21 cellular contexts compared by ENCODE assay signal in the genomic region with DNA sequence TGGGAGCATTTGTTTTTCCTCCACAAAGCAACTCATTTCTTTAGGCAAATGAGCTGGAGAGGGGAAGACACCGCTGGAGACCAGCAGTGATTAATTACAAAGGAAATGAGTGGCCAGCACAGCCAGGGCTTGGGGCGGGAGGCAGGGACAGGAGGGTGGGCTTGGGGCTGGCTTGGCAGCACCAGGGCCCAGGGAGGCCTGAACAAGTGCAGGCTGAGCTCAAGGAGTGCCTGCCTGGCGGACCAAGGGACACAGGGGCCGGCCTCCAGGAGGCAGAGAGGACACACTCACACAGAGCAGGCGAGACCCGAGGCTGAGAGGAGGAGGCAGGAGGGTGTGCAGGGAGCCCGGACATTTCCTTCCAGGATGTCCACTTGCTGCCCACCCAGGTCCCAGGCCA.
DNase-seq lines count a peak whose midpoint lies in the region; ATAC-seq and TF ChIP-seq lines count a peak whose summit lies in the region.
"Had no signal": no experiment of that assay in that cellular context is flagged by ENCODE, and none has a peak within 500 bp of the region (broad histone marks: within the 10 kb centered on the region; RNA-seq: fewer than 3 reads in every experiment).

No MANE protein-coding gene starts in this region.

- no peak overlapping the region for H3K4me3 Mint-ChIP-seq in endodermal cell
- H3K4me3 Mint-ChIP-seq in neural progenitor cell: no peak overlapping the region
- H3K4me3 Mint-ChIP-seq: CD8-positive, alpha-beta T cell had no signal

- no peaks in the 10 kb centered on the region for H4K20me1 ChIP-seq in neural progenitor cell (ENCODE audit: low read depth)

- H3K9me3 ChIP-seq in right atrium auricular region (no peaks in the 10 kb centered on the region), endodermal cell (ENCODE audit: control insufficient read depth, low read length) (no peaks in the 10 kb centered on the region), neural progenitor cell (ENCODE audit: low read depth) (no peaks in the 10 kb centered on the region), ascending aorta (no peaks in the 10 kb centered on the region)

- ATAC-seq in Right ventricle myocardium inferior: no peak
- no peak for ATAC-seq in HG03045 (IDR thresholded peaks at IDR 0.05; ENCODE audit: unreplicated experiment)
- ATAC-seq: CD8-positive, alpha-beta T cell had no signal

- H2AFZ ChIP-seq in neural progenitor cell (replicated peaks): peak overlapping the region; percentile 78
- H2AFZ ChIP-seq: GM23248 had no signal

- DNase-seq in right atrium auricular region (ENCODE audit: low spot score): no peak
- DNase-seq in Right ventricle myocardium inferior (ENCODE audit: missing footprints): no peak
- peak; percentile 60 for DNase-seq in endodermal cell
- DNase-seq in neural progenitor cell (ENCODE audit: low spot score): peak; percentile 36
- no peak for DNase-seq in activated CD4-positive, alpha-beta T cell treated with anti-CD3 and anti-CD28 coated beads, Interleukin-2, amount 50 U/mL, for 4 hours
- DNase-seq in NCI-H2227 treated with DMSO at 0.1 percent for 48 hours (lab: John Stamatoyannopoulos, UW): no peak
- DNase-seq in ascending aorta (ENCODE audit: low spot score in 2 of 2): no peak
- DNase-seq: AML-193; C1 segment of cervical spinal cord; CD8-positive, alpha-beta T cell; DND-41; GM23248; Karpas-422; MV-4-11; NCI-H1105 treated with DMSO at 0.1 percent for 48 hours; NCI-H1694; NCI-H2081 treated with DMSO at 0.1 percent for 48 hours; NCI-H2171 treated with DMSO at 0.1 percent for 48 hours; NCI-H446; NK-92 treated with Interleukin-12 subunit alpha and Interleukin-12 subunit beta, amount 100 ng/mL, for 24 hours had no signal

- H3K27me3 Mint-ChIP-seq in endodermal cell (ENCODE audit: insufficient read depth) (no peaks in the 10 kb centered on the region), neural progenitor cell (ENCODE audit: insufficient read depth, low read depth) (peaks cover 2% of the 10 kb centered on the region)

- intact Hi-C loops in Right ventricle myocardium inferior (cut with DNase I): loop anchor here (5.0 kb wide), 1 partner anchor 136 kb away; no protein-coding TSS in a partner anchor
- intact Hi-C loops in ascending aorta (cut with DNase I): no loop called here

- H3K4me3 ChIP-seq in right atrium auricular region: no peak overlapping the region
- H3K4me3 ChIP-seq in endodermal cell (ENCODE audit: low read length): no peak overlapping the region
- no peak overlapping the region for H3K4me3 ChIP-seq in neural progenitor cell
- H3K4me3 ChIP-seq in ascending aorta: no peak overlapping the region
- H3K4me3 ChIP-seq: GM23248 had no signal

- H3K4me1 ChIP-seq in right atrium auricular region (peaks cover 0 to 47% of the 10 kb centered on the region in 2 donors), endodermal cell (ENCODE audit: control insufficient read depth, insufficient read depth, low read length) (peaks cover 4% of the 10 kb centered on the region), neural progenitor cell (peaks cover 42% of the 10 kb centered on the region), ascending aorta (peaks cover 0 to 7% of the 10 kb centered on the region in 2 donors)

- no peaks in the 10 kb centered on the region for H3K79me2 ChIP-seq in neural progenitor cell (ENCODE audit: low read depth)

- no peak overlapping the region for H3K9ac ChIP-seq in endodermal cell (ENCODE audit: extremely low read depth, low read length, poor library complexity, severe bottlenecking)
- no peak overlapping the region for H3K9ac ChIP-seq in neural progenitor cell
- H3K9ac ChIP-seq: GM23248 had no signal

- peaks cover 19% of the 10 kb centered on the region for H3F3A ChIP-seq in neural progenitor cell (ENCODE audit: low read depth)

- H3K27ac Mint-ChIP-seq in endodermal cell (peak overlapping the region; percentile 55), neural progenitor cell (no peak overlapping the region)
- H3K27ac Mint-ChIP-seq: CD8-positive, alpha-beta T cell had no signal

- TF ChIP-seq CTCF in right atrium auricular region (IDR thresholded peaks at IDR 0.05) (no peak), endodermal cell (conservative IDR thresholded peaks at IDR 0.05) (no peak), neural progenitor cell (IDR thresholded peaks at IDR 0.05) (no peak), ascending aorta (IDR thresholded peaks at IDR 0.05) (no peak)

- peaks cover 27% of the 10 kb centered on the region for H3K4me1 Mint-ChIP-seq in endodermal cell
- peaks cover 48% of the 10 kb centered on the region for H3K4me1 Mint-ChIP-seq in neural progenitor cell

- no peaks in the 10 kb centered on the region for H3K9me3 Mint-ChIP-seq in endodermal cell
- H3K9me3 Mint-ChIP-seq in neural progenitor cell: no peaks in the 10 kb centered on the region
- H3K9me3 Mint-ChIP-seq: CD8-positive, alpha-beta T cell had no signal

- WGBS in endodermal cell (ENCODE audit: insufficient coverage in 1 of 2, insufficient read length in 1 of 2), 2 experiments: 0 to 74% methylated on average over 1 to 7 of the region's 7 CpGs

- H3K27ac ChIP-seq in right atrium auricular region (peak overlapping the region; percentile 4 to 80), endodermal cell (ENCODE audit: low read depth, low read length) (peak overlapping the region; percentile 49), neural progenitor cell (peak overlapping the region; percentile 71), ascending aorta (no peak overlapping the region)
- H3K27ac ChIP-seq: GM23248 had no signal

- H3K36me3 ChIP-seq in right atrium auricular region: no peaks in the 10 kb centered on the region
- H3K36me3 ChIP-seq in endodermal cell (ENCODE audit: control insufficient read depth, insufficient read depth, low read length): no peaks in the 10 kb centered on the region
- H3K36me3 ChIP-seq in neural progenitor cell: no peaks in the 10 kb centered on the region
- no peaks in the 10 kb centered on the region for H3K36me3 ChIP-seq in ascending aorta

- no peak overlapping the region for H3K4me2 ChIP-seq in neural progenitor cell

- no peaks in the 10 kb centered on the region for H3K27me3 ChIP-seq in right atrium auricular region
- H3K27me3 ChIP-seq in endodermal cell (ENCODE audit: control insufficient read depth, insufficient read depth, low read length, poor library complexity, severe bottlenecking): no peaks in the 10 kb centered on the region
- H3K27me3 ChIP-seq in neural progenitor cell: no peaks in the 10 kb centered on the region
- no peaks in the 10 kb centered on the region for H3K27me3 ChIP-seq in ascending aorta

- no peaks in the 10 kb centered on the region for H3K36me3 Mint-ChIP-seq in endodermal cell (ENCODE audit: low read depth)
- no peaks in the 10 kb centered on the region for H3K36me3 Mint-ChIP-seq in neural progenitor cell
- H3K36me3 Mint-ChIP-seq: CD8-positive, alpha-beta T cell had no signal

Comparison
In these comparisons a context has a peak if more than half of its experiments do, and no peak if none do; other contexts are left out.
1. DNase-seq: peak in endodermal cell (single experiment) and neural progenitor cell (single experiment); none in right atrium auricular region (single experiment), Right ventricle myocardium inferior (single experiment), activated CD4-positive, alpha-beta T cell treated with anti-CD3 and anti-CD28 coated beads, Interleukin-2, amount 50 U/mL, for 4 hours (0 of 2), NCI-H2227 treated with DMSO at 0.1 percent for 48 hours (single experiment) and ascending aorta (0 of 2).
2. H3K27ac ChIP-seq: peak in right atrium auricular region (2 of 2), endodermal cell (single experiment) and neural progenitor cell (single experiment); none in ascending aorta (0 of 2).